Comparison of ENCODE assay signal across 14 cellular contexts in genomic region chr6:163813979-163814493, GRCh38.
DNase-seq lines count a peak whose midpoint lies in the region; ATAC-seq and TF ChIP-seq lines count a peak whose summit lies in the region.
"Had no signal": no experiment of that assay in that cellular context is flagged by ENCODE, and none has a peak within 500 bp of the region (broad histone marks: within the 10 kb centered on the region; RNA-seq: fewer than 3 reads in every experiment).

No MANE protein-coding gene starts in this region.

- no peaks in the 10 kb centered on the region for H3K9me3 ChIP-seq in OCI-LY1 (ENCODE audit: low read length)
- no peaks in the 10 kb centered on the region for H3K9me3 ChIP-seq in gastrocnemius medialis
- H3K9me3 ChIP-seq in heart left ventricle = no peaks in the 10 kb centered on the region
- H3K9me3 ChIP-seq: adrenal gland, left ventricle myocardium inferior, right lobe of liver had no signal

- no peak for TF ChIP-seq POLR2A in gastrocnemius medialis (IDR thresholded peaks at IDR 0.05)
- TF ChIP-seq POLR2A in heart left ventricle (IDR thresholded peaks at IDR 0.05) = no peak

- H3K27ac ChIP-seq in OCI-LY1 (ENCODE audit: low read depth, low read length, poor library complexity, severe bottlenecking) (no peak overlapping the region), gastrocnemius medialis (peak overlapping the region; percentile 76 to 87 (median 84)), heart left ventricle (no peak overlapping the region)
- H3K27ac ChIP-seq: left ventricle myocardium inferior, right lobe of liver had no signal

- WGBS in heart left ventricle, 4 donors = 70 to 78% (median 72%) methylated on average over 3 of the region's 3 CpGs

- DNase-seq in gastrocnemius medialis = no peak
- no peak for DNase-seq in heart left ventricle
- DNase-seq in NCI-H524 (lab: John Stamatoyannopoulos, UW) = no peak
- no peak for DNase-seq in putamen (ENCODE audit: low spot score)
- DNase-seq: activated CD4-positive, alpha-beta T cell treated with anti-CD3 and anti-CD28 coated beads, Interleukin-2, amount 10 ng/mL, durations not matched to agents 7 days and 5 days; hypothalamus; left ventricle myocardium inferior; NCI-H1092 treated with DMSO at 0.1 percent for 48 hours; right lobe of liver; stimulated activated naive CD8-positive, alpha-beta T cell treated with anti-CD3 and anti-CD28 coated beads, Interleukin-15, amount 100 ng/mL, for 72 hours had no signal

- H3F3A ChIP-seq in OCI-LY1 (ENCODE audit: insufficient read depth, low read length) = no peaks in the 10 kb centered on the region

- H3K9me2 ChIP-seq in OCI-LY1 (ENCODE audit: low read depth, low read length) = no peaks in the 10 kb centered on the region

- no peaks in the 10 kb centered on the region for H3K36me3 ChIP-seq in OCI-LY1 (ENCODE audit: insufficient read depth, low read length)
- H3K36me3 ChIP-seq in gastrocnemius medialis = no peaks in the 10 kb centered on the region
- H3K36me3 ChIP-seq in heart left ventricle = no peaks in the 10 kb centered on the region
- H3K36me3 ChIP-seq: adrenal gland, left ventricle myocardium inferior, right lobe of liver had no signal

- peak; percentile 69 for ATAC-seq in GM18909 (IDR thresholded peaks at IDR 0.05; ENCODE audit: poor library complexity, unreplicated experiment)
- peak; percentile 49 for ATAC-seq in HG02759 (IDR thresholded peaks at IDR 0.05; ENCODE audit: unreplicated experiment)
- peak in 1 of 2 donors; percentile 74 for ATAC-seq in gastrocnemius medialis
- ATAC-seq in heart left ventricle = no peak
- ATAC-seq: right lobe of liver; stimulated activated naive CD8-positive, alpha-beta T cell treated with anti-CD3 and anti-CD28 coated beads, Interleukin-15, amount 100 ng/mL, for 72 hours had no signal

- TF ChIP-seq CTCF in OCI-LY1 (IDR thresholded peaks at IDR 0.05; ENCODE audit: low read length) (no peak), gastrocnemius medialis (IDR thresholded peaks at IDR 0.05 in 4 of 5, conservative IDR thresholded peaks at IDR 0.05 in 1 of 5) (no peak), heart left ventricle (IDR thresholded peaks at IDR 0.05) (no peak)

- H4K20me1 ChIP-seq in OCI-LY1 (ENCODE audit: insufficient read depth, low read length) = no peaks in the 10 kb centered on the region

- H3K4me2 ChIP-seq in OCI-LY1 (ENCODE audit: low read length) = peak overlapping the region; percentile 18; the same call in 1 of the 2 replicates

- no peak overlapping the region for H2AFZ ChIP-seq in OCI-LY1 (ENCODE audit: low read length)

- H3K79me2 ChIP-seq in OCI-LY1 (ENCODE audit: insufficient read depth, low read length) = no peaks in the 10 kb centered on the region

- H3K4me3 ChIP-seq in OCI-LY1 (ENCODE audit: low read depth, low read length, poor library complexity, severe bottlenecking) = no peak overlapping the region
- H3K4me3 ChIP-seq in gastrocnemius medialis = no peak overlapping the region
- H3K4me3 ChIP-seq in heart left ventricle = no peak overlapping the region
- H3K4me3 ChIP-seq: adrenal gland, left ventricle myocardium inferior, right lobe of liver had no signal

- H3K9ac ChIP-seq in OCI-LY1 (ENCODE audit: low read length) = no peak overlapping the region

- in situ Hi-C loops in gastrocnemius medialis (cut with MboI; ENCODE audit: low sequenced_read_pairs in 4 of 4) = no loop called here

- H3K4me1 ChIP-seq in OCI-LY1 (ENCODE audit: insufficient read depth, low read length, severe bottlenecking) (peaks cover 17% of the 10 kb centered on the region), gastrocnemius medialis (peaks cover 19 to 20% of the 10 kb centered on the region in 2 donors), heart left ventricle (peaks cover 0 to 9% (median 2%) of the 10 kb centered on the region in 12 donors)
- H3K4me1 ChIP-seq: adrenal gland had no signal

- no peaks in the 10 kb centered on the region for H3K27me3 ChIP-seq in OCI-LY1 (ENCODE audit: insufficient read depth, low read length)
- H3K27me3 ChIP-seq in gastrocnemius medialis = no peaks in the 10 kb centered on the region
- H3K27me3 ChIP-seq in heart left ventricle = no peaks in the 10 kb centered on the region
- H3K27me3 ChIP-seq: adrenal gland, right lobe of liver had no signal

- intact Hi-C loops in gastrocnemius medialis (cut with DNase I; ENCODE audit: low total_unique reads) = loop anchor here (1.0 to 10.0 kb wide), 7 partner anchors 103 to 1087 kb away; partner anchors contain the start of genes PACRG and PRKN
- intact Hi-C loops in heart left ventricle (cut with DNase I) = no loop called here

Comparison
In these comparisons a context has a peak if more than half of its experiments do, and no peak if none do; other contexts are left out.
1. ATAC-seq: peak in GM18909 (single experiment) and HG02759 (single experiment); none in heart left ventricle (0 of 4).
2. H3K27ac ChIP-seq: peak in gastrocnemius medialis (4 of 4); none in OCI-LY1 (single experiment) and heart left ventricle (0 of 12).